ENCODE assay signal across 13 cellular contexts in the genomic region with DNA sequence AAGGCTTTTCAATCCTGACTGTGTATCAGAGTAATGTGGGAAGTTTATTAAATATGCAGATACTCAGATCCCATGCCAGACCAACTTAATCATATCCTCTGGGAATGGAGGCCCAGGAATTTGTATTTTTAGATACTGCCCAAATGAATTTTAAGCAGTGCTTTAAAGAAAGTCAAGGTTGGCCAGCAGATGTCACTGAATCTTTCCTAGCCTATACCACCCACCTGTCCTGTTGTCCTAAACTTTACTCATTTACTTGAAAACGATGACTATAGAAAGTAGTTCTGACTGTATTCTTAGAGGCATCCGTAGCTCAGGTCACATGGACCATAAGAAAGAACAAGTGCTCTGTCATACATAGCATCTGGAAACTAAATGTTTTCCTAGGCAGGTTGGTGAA.
DNase-seq lines count a peak whose midpoint lies in the region; ATAC-seq, FAIRE-seq and TF ChIP-seq lines count a peak whose summit lies in the region.
"Had no signal": no experiment of that assay in that cellular context is flagged by ENCODE, and none has a peak within 500 bp of the region (broad histone marks: within the 10 kb centered on the region; RNA-seq: fewer than 3 reads in every experiment).

No MANE protein-coding gene starts in this region.

- no peak for TF ChIP-seq EP300 in HepG2 (IDR thresholded peaks at IDR 0.05; ENCODE audit: low read depth in 2 of 2, low read length in 2 of 2)
- no peak for TF ChIP-seq EP300 in HepG2 (CRISPR knock-in tag; IDR thresholded peaks at IDR 0.05; ENCODE audit: borderline replicate concordance)

- H3K4me2 ChIP-seq in GM23248 (ENCODE audit: unreplicated experiment) (no peak overlapping the region), HepG2 (ENCODE audit: low read depth, low read length) (no peak overlapping the region)

- in situ Hi-C loops in GM23248 (cut with MboI), result no loop called here
- in situ Hi-C loops in HepG2 (cut with HindIII; ENCODE audit: extremely low pct_ligation_motif_present, low pct_unique_long_range_greater_than_20kb), result no loop called here

- CTCF ChIA-PET in HepG2 (lab: Yijun Ruan, JAX; ENCODE audit: low intra/inter-chr PET ratio, low total read pairs), result no interaction called here
- CTCF ChIA-PET in activated CD8-positive, alpha-beta memory T cell treated with anti-CD3 and anti-CD28 coated beads, Interleukin-2, amount 10 ng/mL, durations not matched to agents 7 days and 5 days (lab: Charles Lee), result no interaction called here

- H3K27ac Mint-ChIP-seq in activated CD8-positive, alpha-beta memory T cell treated with anti-CD3 and anti-CD28 coated beads, Interleukin-2, amount 10 ng/mL, durations not matched to agents 7 days and 5 days, result no peak overlapping the region
- H3K27ac Mint-ChIP-seq: activated T-helper 17 cell treated with anti-CD3 and anti-CD28 coated beads, Interleukin-2, amount 50 U/mL, for 72 hours; T-helper 2 cell treated with Interferon-gamma antibody and Interleukin-4, amounts not matched to agents 5 μg/mL and 100 μg/mL, for 36 hours had no signal

- H3K4me3 Mint-ChIP-seq in activated CD8-positive, alpha-beta memory T cell treated with anti-CD3 and anti-CD28 coated beads, Interleukin-2, amount 10 ng/mL, durations not matched to agents 7 days and 5 days, result no peak overlapping the region
- H3K4me3 Mint-ChIP-seq: activated T-helper 17 cell treated with anti-CD3 and anti-CD28 coated beads, Interleukin-2, amount 50 U/mL, for 72 hours; T-helper 2 cell treated with Interferon-gamma antibody and Interleukin-4, amounts not matched to agents 5 μg/mL and 100 μg/mL, for 36 hours had no signal

- peak; percentile 50 for ATAC-seq in GM18505 (IDR thresholded peaks at IDR 0.05; ENCODE audit: unreplicated experiment)
- ATAC-seq in HG03571 (IDR thresholded peaks at IDR 0.05; ENCODE audit: unreplicated experiment), result peak; percentile 68
- ATAC-seq in HepG2, result no peak
- ATAC-seq in activated CD8-positive, alpha-beta memory T cell treated with anti-CD3 and anti-CD28 coated beads, Interleukin-2, amount 10 ng/mL, durations not matched to agents 7 days and 5 days, result no peak
- ATAC-seq: activated T-helper 17 cell treated with anti-CD3 and anti-CD28 coated beads, Interleukin-2, amount 50 U/mL, for 72 hours; right cardiac atrium had no signal

- BruUV-seq in HepG2 (replicated peaks; lab: Mats Ljungman, UMichigan), result no TSS peak

- peaks cover 7% of the 10 kb centered on the region for H3K27me3 Mint-ChIP-seq in activated CD8-positive, alpha-beta memory T cell treated with anti-CD3 and anti-CD28 coated beads, Interleukin-2, amount 10 ng/mL, durations not matched to agents 7 days and 5 days

- TF ChIP-seq CTCF in HepG2 (CRISPR knock-in tag; IDR thresholded peaks at IDR 0.05), result peak; percentile 11; the same call in 1 of the 2 replicates

- no peaks in the 10 kb centered on the region for H3K4me1 ChIP-seq in GM23248 (ENCODE audit: insufficient read depth)
- no peaks in the 10 kb centered on the region for H3K4me1 ChIP-seq in HepG2 (ENCODE audit: insufficient read depth, low read length)
- H3K4me1 ChIP-seq: left ventricle myocardium inferior had no signal

- H3K9me3 Mint-ChIP-seq in activated CD8-positive, alpha-beta memory T cell treated with anti-CD3 and anti-CD28 coated beads, Interleukin-2, amount 10 ng/mL, durations not matched to agents 7 days and 5 days (ENCODE audit: low read depth), result no peaks in the 10 kb centered on the region
- H3K9me3 Mint-ChIP-seq: activated T-helper 17 cell treated with anti-CD3 and anti-CD28 coated beads, Interleukin-2, amount 50 U/mL, for 72 hours; T-helper 2 cell treated with Interferon-gamma antibody and Interleukin-4, amounts not matched to agents 5 μg/mL and 100 μg/mL, for 36 hours had no signal

- FAIRE-seq in HepG2 (lab: Jason Lieb, UNC), result no peak

- H3K27me3 ChIP-seq in GM23248 (replicated peaks; ENCODE audit: insufficient read depth), result no peaks in the 10 kb centered on the region
- no peaks in the 10 kb centered on the region for H3K27me3 ChIP-seq in HepG2 (ENCODE audit: control insufficient read depth in 1 of 2, insufficient read depth in 2 of 2, low read length in 2 of 2)

- H4K20me1 ChIP-seq in GM23248 (ENCODE audit: insufficient read depth) (no peaks in the 10 kb centered on the region), HepG2 (ENCODE audit: insufficient read depth, low read length) (no peaks in the 10 kb centered on the region)

- H2AFZ ChIP-seq in GM23248 (no peak overlapping the region), HepG2 (ENCODE audit: low read length) (no peak overlapping the region)

- no peaks in the 10 kb centered on the region for H3K9me2 ChIP-seq in GM23248 (ENCODE audit: insufficient read depth)

- H3K9me3 ChIP-seq in GM23248 (ENCODE audit: low read depth), result no peaks in the 10 kb centered on the region
- no peaks in the 10 kb centered on the region for H3K9me3 ChIP-seq in HepG2 (ENCODE audit: low read length)
- H3K9me3 ChIP-seq: left ventricle myocardium inferior had no signal

- TF ChIP-seq POLR2A in GM18505 (IDR thresholded peaks at IDR 0.05; ENCODE audit: borderline replicate concordance, extremely low read depth, insufficient read depth, insufficient read length), result no peak
- TF ChIP-seq POLR2A in HepG2 (IDR thresholded peaks at IDR 0.05; ENCODE audit: insufficient read depth in 1 of 2, low read depth in 2 of 2, low read length in 2 of 2), result no peak

- no peaks in the 10 kb centered on the region for H3K4me1 Mint-ChIP-seq in activated CD8-positive, alpha-beta memory T cell treated with anti-CD3 and anti-CD28 coated beads, Interleukin-2, amount 10 ng/mL, durations not matched to agents 7 days and 5 days
- H3K4me1 Mint-ChIP-seq: activated T-helper 17 cell treated with anti-CD3 and anti-CD28 coated beads, Interleukin-2, amount 50 U/mL, for 72 hours had no signal

- no peak overlapping the region for H3K27ac ChIP-seq in GM23248
- no peak overlapping the region for H3K27ac ChIP-seq in HepG2 (ENCODE audit: extremely low read length, insufficient read depth, low read length)
- H3K27ac ChIP-seq: HL-60, left ventricle myocardium inferior had no signal

- intact Hi-C loops in HepG2 (cut with micrococcal nuclease; ENCODE audit: unreplicated experiment), result no loop called here

- no peak for TF ChIP-seq RAD21 in HepG2 (CRISPR knock-in tag; IDR thresholded peaks at IDR 0.05)

- no peaks in the 10 kb centered on the region for H3F3A ChIP-seq in GM23248 (ENCODE audit: insufficient read depth)

- H3K79me2 ChIP-seq in GM23248 (ENCODE audit: insufficient read depth) (no peaks in the 10 kb centered on the region), HepG2 (ENCODE audit: insufficient read depth, low read length) (no peaks in the 10 kb centered on the region)

- H3K36me3 Mint-ChIP-seq in activated CD8-positive, alpha-beta memory T cell treated with anti-CD3 and anti-CD28 coated beads, Interleukin-2, amount 10 ng/mL, durations not matched to agents 7 days and 5 days, result no peaks in the 10 kb centered on the region

- peak; percentile 10 for DNase-seq in GM23248
- no peak for DNase-seq in HepG2 (ENCODE audit: low spot score)
- DNase-seq in activated CD4-positive, alpha-beta T cell treated with anti-CD3 and anti-CD28 coated beads, Interleukin-2, amount 50 U/mL, for 1 hour, result no peak
- DNase-seq in activated CD8-positive, alpha-beta memory T cell treated with anti-CD3 and anti-CD28 coated beads, Interleukin-2, amount 10 ng/mL, durations not matched to agents 7 days and 5 days, result no peak
- no peak for DNase-seq in GOT3 (lab: John Stamatoyannopoulos, UW)
- DNase-seq in stimulated activated CD4-positive, alpha-beta T cell treated with anti-CD3 and anti-CD28 coated beads, Interleukin-4, amount 100 ng/mL, for 24 hours, result no peak
- DNase-seq: left ventricle myocardium inferior, right cardiac atrium had no signal

- H3K9ac ChIP-seq in GM23248, result no peak overlapping the region
- H3K9ac ChIP-seq in HepG2 (ENCODE audit: insufficient read depth, low read depth, low read length), result no peak overlapping the region

- H3K4me3 ChIP-seq in GM23248, result no peak overlapping the region
- H3K4me3 ChIP-seq in HepG2 (replicated peaks in 1 of 3; ENCODE audit: insufficient read depth in 1 of 3, low read depth in 2 of 3, low read length in 3 of 3), result no peak overlapping the region
- H3K4me3 ChIP-seq: left ventricle myocardium inferior had no signal

- 46 to 83% methylated on average over 1 to 2 of the region's 2 CpGs for WGBS in GM23248 (ENCODE audit: low coverage in 1 of 2, low lambda C conversion rate in 2 of 2, missing lambda C conversion rate in 2 of 2), 2 experiments
- 0% methylated on average over 1 of the region's 2 CpGs for WGBS in HepG2 (ENCODE audit: low lambda C conversion rate)

- POLR2A ChIA-PET in HepG2 (lab: Yijun Ruan, JAX), result no interaction called here

- no peaks in the 10 kb centered on the region for H3K36me3 ChIP-seq in GM23248 (ENCODE audit: low read depth)
- no peaks in the 10 kb centered on the region for H3K36me3 ChIP-seq in HepG2 (replicated peaks in 1 of 2; ENCODE audit: control insufficient read depth in 1 of 2, insufficient read depth in 2 of 2, low read length in 2 of 2)
- H3K36me3 ChIP-seq: left ventricle myocardium inferior had no signal

TF ChIP-seq in HepG2, 621 proteins besides CTCF, POLR2A, EP300 and RAD21:
- TF ChIP-seq STAG1 (CRISPR knock-in tag; IDR thresholded peaks at IDR 0.05) (peak; percentile 25; the same call in 1 of the 2 replicates), ZNF205 (CRISPR knock-in tag; IDR thresholded peaks at IDR 0.05) (no peak)

Comparison
In these comparisons a context has a peak if more than half of its experiments do, and no peak if none do; other contexts are left out.
1. ATAC-seq: peak in GM18505 (single experiment) and HG03571 (single experiment); none in HepG2 (single experiment) and activated CD8-positive, alpha-beta memory T cell treated with anti-CD3 and anti-CD28 coated beads, Interleukin-2, amount 10 ng/mL, durations not matched to agents 7 days and 5 days (single experiment).